In the genomic region with DNA sequence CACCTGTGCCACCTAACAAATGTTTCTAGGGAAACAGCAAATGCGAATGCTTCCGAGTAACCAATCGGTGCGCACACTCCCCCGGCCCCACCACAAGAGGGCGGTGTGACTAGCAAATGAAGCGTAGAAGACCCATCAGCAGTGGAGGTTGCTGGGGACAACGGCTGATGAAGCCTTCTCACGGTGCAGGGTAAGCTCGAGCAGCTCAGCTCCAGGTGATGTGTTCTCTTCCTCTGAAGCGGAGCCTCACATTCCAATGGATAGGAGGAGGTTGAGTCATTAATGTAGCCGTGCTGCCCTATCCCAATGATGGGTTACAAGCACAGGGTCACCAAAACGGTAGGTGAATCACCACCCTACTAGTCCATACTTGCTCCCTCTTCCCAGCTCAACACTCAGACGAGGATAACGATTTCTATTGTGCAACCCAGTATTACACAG, we compare ENCODE assay signal across 9 cellular contexts.
DNase-seq lines count a peak whose midpoint lies in the region; ATAC-seq and TF ChIP-seq lines count a peak whose summit lies in the region.
"Had no signal": no experiment of that assay in that cellular context is flagged by ENCODE, and none has a peak within 500 bp of the region (broad histone marks: within the 10 kb centered on the region; RNA-seq: fewer than 3 reads in every experiment).

No MANE protein-coding gene starts in this region.

- no peaks in the 10 kb centered on the region for H4K20me1 ChIP-seq in fibroblast of lung (ENCODE audit: control insufficient read depth, extremely low read depth, insufficient read depth, low read length)

- H3K27me3 ChIP-seq in fibroblast of lung (ENCODE audit: control insufficient read depth, insufficient read depth, low read length) = no peaks in the 10 kb centered on the region

- H3K4me3 ChIP-seq in fibroblast of lung (replicated peaks in 1 of 4; ENCODE audit: control extremely low read depth in 1 of 4, insufficient read depth in 1 of 4, low read depth in 3 of 4, low read length in 4 of 4) = no peak overlapping the region
- no peak overlapping the region for H3K4me3 ChIP-seq in retinal pigment epithelial cell (ENCODE audit: low read length)

- no peaks in the 10 kb centered on the region for H3K4me1 ChIP-seq in fibroblast of lung (ENCODE audit: control insufficient read depth, extremely low read depth, insufficient read depth, low read length)

- H3K9ac ChIP-seq in fibroblast of lung (ENCODE audit: insufficient read depth, low read length) = no peak overlapping the region

- TF ChIP-seq CTCF in fibroblast of lung (conservative IDR thresholded peaks at IDR 0.05 in 1 of 2, IDR thresholded peaks at IDR 0.05 in 1 of 2; ENCODE audit: low read depth in 1 of 2, low read length in 2 of 2) (peak; percentile 55 to 68), retinal pigment epithelial cell (conservative IDR thresholded peaks at IDR 0.05; ENCODE audit: low read depth, low read length) (peak; percentile 51)

- no peaks in the 10 kb centered on the region for H3K9me3 ChIP-seq in fibroblast of lung (ENCODE audit: control insufficient read depth, insufficient read depth, low read depth, low read length)

- DNase-seq in NCI-H2081 (lab: John Stamatoyannopoulos, UW) (peak; percentile 16 to 30), NCI-H2081 treated with DMSO at 0.1 percent for 48 hours (lab: John Stamatoyannopoulos, UW) (no peak), NCI-H1694 (lab: John Stamatoyannopoulos, UW) (peak; percentile 42), fibroblast of lung (ENCODE audit: low read depth in 2 of 2) (peak; percentile 31 to 38), retinal pigment epithelial cell (ENCODE audit: low read depth) (no peak), midbrain (lab: John Stamatoyannopoulos, UW) (no peak)
- DNase-seq in activated CD4-positive, alpha-beta memory T cell treated with anti-CD3 and anti-CD28 coated beads for 36 hours = peak; percentile 64

- H3K36me3 ChIP-seq in fibroblast of lung (ENCODE audit: control insufficient read depth, insufficient read depth, low read length) = no peaks in the 10 kb centered on the region

- POLR2A ChIA-PET in activated CD4-positive, alpha-beta memory T cell treated with anti-CD3 and anti-CD28 coated beads for 36 hours (lab: Charles Lee) = no interaction called here

- H3K4me2 ChIP-seq in fibroblast of lung (ENCODE audit: extremely low read depth, insufficient read depth, low read length) = no peak overlapping the region

- intact Hi-C loops in activated CD4-positive, alpha-beta memory T cell treated with anti-CD3 and anti-CD28 coated beads for 36 hours (cut with micrococcal nuclease) = loop anchor here (5.0 kb wide), 1 partner anchor 67 kb away; no protein-coding TSS in a partner anchor

- no peaks in the 10 kb centered on the region for H3K36me3 Mint-ChIP-seq in activated CD4-positive, alpha-beta memory T cell treated with anti-CD3 and anti-CD28 coated beads for 36 hours
- H3K36me3 Mint-ChIP-seq: CD4-positive, CD25-positive, alpha-beta regulatory T cell had no signal

- no peak overlapping the region for H3K4me3 Mint-ChIP-seq in activated CD4-positive, alpha-beta memory T cell treated with anti-CD3 and anti-CD28 coated beads for 36 hours
- H3K4me3 Mint-ChIP-seq: CD4-positive, CD25-positive, alpha-beta regulatory T cell had no signal

- H2AFZ ChIP-seq in fibroblast of lung (ENCODE audit: low read length) = no peak overlapping the region

- no peaks in the 10 kb centered on the region for H3K4me1 Mint-ChIP-seq in activated CD4-positive, alpha-beta memory T cell treated with anti-CD3 and anti-CD28 coated beads for 36 hours (ENCODE audit: low read depth)
- H3K4me1 Mint-ChIP-seq: CD4-positive, CD25-positive, alpha-beta regulatory T cell had no signal

- no peak overlapping the region for H3K27ac Mint-ChIP-seq in activated CD4-positive, alpha-beta memory T cell treated with anti-CD3 and anti-CD28 coated beads for 36 hours
- H3K27ac Mint-ChIP-seq: CD4-positive, CD25-positive, alpha-beta regulatory T cell had no signal

- peaks cover 3% of the 10 kb centered on the region for H3K9me3 Mint-ChIP-seq in activated CD4-positive, alpha-beta memory T cell treated with anti-CD3 and anti-CD28 coated beads for 36 hours

- no peak overlapping the region for H3K27ac ChIP-seq in fibroblast of lung (ENCODE audit: insufficient read depth, low read length)

- H3K79me2 ChIP-seq in fibroblast of lung (ENCODE audit: control insufficient read depth, insufficient read depth, low read length) = no peaks in the 10 kb centered on the region

- peaks cover 21% of the 10 kb centered on the region for H3K27me3 Mint-ChIP-seq in activated CD4-positive, alpha-beta memory T cell treated with anti-CD3 and anti-CD28 coated beads for 36 hours

- CTCF ChIA-PET in activated CD4-positive, alpha-beta memory T cell treated with anti-CD3 and anti-CD28 coated beads for 36 hours (lab: Charles Lee) = interaction anchor here (0.6 to 1.7 kb wide), 3 partner anchors 8 to 64 kb away, joined by 3 to 4 read pairs (median 3); no protein-coding TSS in a partner anchor

- no peak for ATAC-seq in GM19395 (IDR thresholded peaks at IDR 0.05; ENCODE audit: unreplicated experiment)

Comparison
In these comparisons a context has a peak if more than half of its experiments do, and no peak if none do; other contexts are left out.
1. DNase-seq: peak in NCI-H2081 (2 of 2), NCI-H1694 (single experiment), activated CD4-positive, alpha-beta memory T cell treated with anti-CD3 and anti-CD28 coated beads for 36 hours (single experiment) and fibroblast of lung (2 of 2); none in NCI-H2081 treated with DMSO at 0.1 percent for 48 hours (single experiment), retinal pigment epithelial cell (single experiment) and midbrain (single experiment).